In genomic region chr12:65602191-65602578, GRCh38 we compare ENCODE assay signal across 18 cellular contexts.
A peak's percentile ranks its signal among the peaks of the same experiment; 100 is the strongest.
DNase-seq lines count a peak whose midpoint lies in the region; TF ChIP-seq lines count a peak whose summit lies in the region.
"Had no signal": no experiment of that assay in that cellular context is flagged by ENCODE, and none has a peak within 500 bp of the region (broad histone marks: within the 10 kb centered on the region; RNA-seq: fewer than 3 reads in every experiment).

No MANE protein-coding gene starts in this region.

- H3K36me3 Mint-ChIP-seq in Caco-2 (ENCODE audit: insufficient read depth, unreplicated experiment) = peaks cover 6% of the 10 kb centered on the region
- no peaks in the 10 kb centered on the region for H3K36me3 Mint-ChIP-seq in activated naive CD4-positive, alpha-beta T cell treated with anti-CD3 and anti-CD28 coated beads for 36 hours (ENCODE audit: low read depth)
- H3K36me3 Mint-ChIP-seq: activated CD8-positive, alpha-beta memory T cell treated with anti-CD3 and anti-CD28 coated beads, Interleukin-2, amount 10 ng/mL, durations not matched to agents 7 days and 5 days; activated naive CD8-positive, alpha-beta T cell treated with anti-CD3 and anti-CD28 coated beads for 36 hours; memory B cell; T-cell had no signal

- H3K9me3 Mint-ChIP-seq in Caco-2 (ENCODE audit: unreplicated experiment) = peaks cover 11% of the 10 kb centered on the region
- no peaks in the 10 kb centered on the region for H3K9me3 Mint-ChIP-seq in activated naive CD4-positive, alpha-beta T cell treated with anti-CD3 and anti-CD28 coated beads for 36 hours
- H3K9me3 Mint-ChIP-seq: activated naive CD8-positive, alpha-beta T cell treated with anti-CD3 and anti-CD28 coated beads for 36 hours; endodermal cell; T-cell had no signal

- H3K9me3 ChIP-seq in SJSA1 (replicated peaks) = no peaks in the 10 kb centered on the region
- no peaks in the 10 kb centered on the region for H3K9me3 ChIP-seq in smooth muscle cell (replicated peaks; ENCODE audit: low read depth)
- no peaks in the 10 kb centered on the region for H3K9me3 ChIP-seq in Caco-2
- H3K9me3 ChIP-seq: prostate gland, tibial nerve had no signal

- no peak overlapping the region for H3K4me3 ChIP-seq in SJSA1
- H3K4me3 ChIP-seq in fibroblast of the aortic adventitia (ENCODE audit: low read depth, low read length) = peak overlapping the region; percentile 9
- H3K4me3 ChIP-seq in smooth muscle cell = no peak overlapping the region
- H3K4me3 ChIP-seq in Caco-2 (ENCODE audit: low read depth, low read length) = no peak overlapping the region
- H3K4me3 ChIP-seq: prostate gland had no signal

- WGBS in smooth muscle cell (ENCODE audit: low lambda C conversion rate) = 30% methylated on average over 5 of the region's 5 CpGs

- H3K4me3 Mint-ChIP-seq in Caco-2 (ENCODE audit: unreplicated experiment) = no peak overlapping the region
- H3K4me3 Mint-ChIP-seq in activated naive CD4-positive, alpha-beta T cell treated with anti-CD3 and anti-CD28 coated beads for 36 hours = no peak overlapping the region
- H3K4me3 Mint-ChIP-seq: activated CD8-positive, alpha-beta memory T cell treated with anti-CD3 and anti-CD28 coated beads, Interleukin-2, amount 10 ng/mL, durations not matched to agents 7 days and 5 days; activated naive CD8-positive, alpha-beta T cell treated with anti-CD3 and anti-CD28 coated beads for 36 hours; B cell; memory B cell; nephron progenitor cell; T-cell had no signal

- H3K27ac ChIP-seq in SJSA1 = peak overlapping the region; percentile 98
- H3K27ac ChIP-seq in smooth muscle cell (ENCODE audit: low read depth) = peak overlapping the region; percentile 74
- H3K27ac ChIP-seq: prostate gland had no signal

- POLR2A ChIA-PET in Caco-2 (lab: Charles Lee) = no interaction called here

- DNase-seq in HT-29 (ENCODE audit: low spot score) (peak; percentile 43), SJSA1 (ENCODE audit: low read depth in 1 of 2, low spot score in 2 of 2) (no peak), fibroblast of the aortic adventitia (ENCODE audit: low read depth) (peak; percentile 78), smooth muscle cell (lab: John Stamatoyannopoulos, UW; ENCODE audit: unreplicated experiment) (no peak), HUDEP-2 (lab: John Stamatoyannopoulos, UW; ENCODE audit: unreplicated experiment in 76 of 76) (no peak), Caco-2 (no peak)
- no peak for DNase-seq in activated naive CD4-positive, alpha-beta T cell treated with anti-CD3 and anti-CD28 coated beads for 36 hours
- DNase-seq: NCI-H2107, NCI-H510A had no signal

- H3K27ac Mint-ChIP-seq in Caco-2 (ENCODE audit: unreplicated experiment) = no peak overlapping the region
- no peak overlapping the region for H3K27ac Mint-ChIP-seq in activated naive CD4-positive, alpha-beta T cell treated with anti-CD3 and anti-CD28 coated beads for 36 hours
- H3K27ac Mint-ChIP-seq: activated CD8-positive, alpha-beta memory T cell treated with anti-CD3 and anti-CD28 coated beads, Interleukin-2, amount 10 ng/mL, durations not matched to agents 7 days and 5 days; activated naive CD8-positive, alpha-beta T cell treated with anti-CD3 and anti-CD28 coated beads for 36 hours; B cell; endodermal cell; memory B cell; nephron progenitor cell; T-cell had no signal

- peaks cover 9% of the 10 kb centered on the region for H3K79me2 ChIP-seq in smooth muscle cell (ENCODE audit: low read depth)

- intact Hi-C loops in Caco-2 (cut with micrococcal nuclease; ENCODE audit: unreplicated experiment) = loop anchor here (1.0 to 10.0 kb wide), 4 partner anchors 70 to 503 kb away; no protein-coding TSS in a partner anchor
- intact Hi-C loops in activated naive CD4-positive, alpha-beta T cell treated with anti-CD3 and anti-CD28 coated beads for 36 hours (cut with micrococcal nuclease) = loop anchor here (1.0 to 5.0 kb wide), 5 partner anchors 71 to 485 kb away; no protein-coding TSS in a partner anchor

- H3K4me1 ChIP-seq in SJSA1 (replicated peaks) (peaks cover 44% of the 10 kb centered on the region), smooth muscle cell (ENCODE audit: low read depth) (peaks cover 34% of the 10 kb centered on the region), Caco-2 (peaks cover 13% of the 10 kb centered on the region)
- H3K4me1 ChIP-seq: prostate gland had no signal

- no peaks in the 10 kb centered on the region for H3K27me3 Mint-ChIP-seq in Caco-2 (ENCODE audit: insufficient read depth, unreplicated experiment)
- H3K27me3 Mint-ChIP-seq in activated naive CD4-positive, alpha-beta T cell treated with anti-CD3 and anti-CD28 coated beads for 36 hours (ENCODE audit: low read depth) = peaks cover 27% of the 10 kb centered on the region

- H3K27me3 ChIP-seq in SJSA1 (replicated peaks) = no peaks in the 10 kb centered on the region
- H3K27me3 ChIP-seq in smooth muscle cell (ENCODE audit: low read depth) = no peaks in the 10 kb centered on the region
- H3K27me3 ChIP-seq in Caco-2 (replicated peaks; ENCODE audit: control insufficient read depth, insufficient read depth, low read length) = no peaks in the 10 kb centered on the region
- H3K27me3 ChIP-seq: tibial nerve had no signal

- TF ChIP-seq CTCF in fibroblast of the aortic adventitia (IDR thresholded peaks at IDR 0.05; ENCODE audit: insufficient read depth, low read length) = no peak
- TF ChIP-seq CTCF in smooth muscle cell (IDR thresholded peaks at IDR 0.05; ENCODE audit: borderline replicate concordance, insufficient read depth, poor library complexity, severe bottlenecking) = no peak
- TF ChIP-seq CTCF in Caco-2 (IDR thresholded peaks at IDR 0.05; ENCODE audit: insufficient read depth in 1 of 2, low read depth in 1 of 2, low read length in 1 of 2, severe bottlenecking in 1 of 2, unreplicated experiment in 1 of 2) = no peak

- H4K20me1 ChIP-seq in smooth muscle cell (ENCODE audit: low read depth) = no peaks in the 10 kb centered on the region

- H3F3A ChIP-seq in smooth muscle cell (ENCODE audit: low read depth) = peaks cover 26% of the 10 kb centered on the region

- H3K36me3 ChIP-seq in SJSA1 (0 out of 2 replicates have a peak, but pooled peaks cover 10% of the 10 kb centered on the region), smooth muscle cell (ENCODE audit: low read depth) (peaks cover 2% of the 10 kb centered on the region), Caco-2 (ENCODE audit: control insufficient read depth, insufficient read depth, low read length) (no peaks in the 10 kb centered on the region)
- H3K36me3 ChIP-seq: prostate gland, tibial nerve had no signal

- peak overlapping the region; percentile 37 for H3K9ac ChIP-seq in smooth muscle cell (ENCODE audit: low read depth)

- peak overlapping the region; percentile 62 for H3K4me2 ChIP-seq in smooth muscle cell

- H2AFZ ChIP-seq in smooth muscle cell (ENCODE audit: low read depth) = no peak overlapping the region

- BruUV-seq in Caco-2 (replicated peaks; lab: Mats Ljungman, UMichigan) = no TSS peak

- H3K4me1 Mint-ChIP-seq in Caco-2 (ENCODE audit: low read depth, unreplicated experiment) = peaks cover 18% of the 10 kb centered on the region
- no peaks in the 10 kb centered on the region for H3K4me1 Mint-ChIP-seq in activated naive CD4-positive, alpha-beta T cell treated with anti-CD3 and anti-CD28 coated beads for 36 hours (ENCODE audit: low read depth)
- H3K4me1 Mint-ChIP-seq: activated CD8-positive, alpha-beta memory T cell treated with anti-CD3 and anti-CD28 coated beads, Interleukin-2, amount 10 ng/mL, durations not matched to agents 7 days and 5 days; B cell; memory B cell; T-cell had no signal

- CTCF ChIA-PET in Caco-2 (lab: Charles Lee) = interaction anchor here (0.6 to 1.6 kb wide), 4 partner anchors 17 to 328 kb away, joined by 3 to 7 read pairs (median 3); no protein-coding TSS in a partner anchor
- CTCF ChIA-PET in activated naive CD4-positive, alpha-beta T cell treated with anti-CD3 and anti-CD28 coated beads for 36 hours (lab: Charles Lee) = interaction anchor here (0.6 to 1.2 kb wide), 6 partner anchors 36 to 380 kb away, joined by 3 to 5 read pairs (median 3); no protein-coding TSS in a partner anchor

Comparison
In these comparisons a context has a peak if more than half of its experiments do, and no peak if none do; other contexts are left out.
1. DNase-seq: peak in HT-29 (single experiment) and fibroblast of the aortic adventitia (single experiment); none in SJSA1 (0 of 2), smooth muscle cell (single experiment), HUDEP-2 (0 of 76), Caco-2 (0 of 2) and activated naive CD4-positive, alpha-beta T cell treated with anti-CD3 and anti-CD28 coated beads for 36 hours (single experiment).